8 cellular contexts compared by ENCODE assay signal in genomic region chr19:6464070-6464873, GRCh38. TPM values are rescaled to one million over a fixed set of nuclear protein-coding genes. Genes with fewer than 3 reads are reported as not detected.
A peak's percentile ranks its signal among the peaks of the same experiment; 100 is the strongest.
DNase-seq lines count a peak whose midpoint lies in the region; ATAC-seq, FAIRE-seq and TF ChIP-seq lines count a peak whose summit lies in the region.

TSS of gene CRB3 (plus strand) at chr19:6464271. CDS start at chr19:6464702, 431 bp downstream.

- no peaks in the 10 kb centered on the region for H3K27me3 Mint-ChIP-seq in activated CD8-positive, alpha-beta memory T cell treated with anti-CD3 and anti-CD28 coated beads, Interleukin-2, amount 10 ng/mL, durations not matched to agents 7 days and 5 days

- POLR2A ChIA-PET in HepG2 (lab: Yijun Ruan, JAX) = interaction anchor here (2.3 kb wide), 1 partner anchor 12 kb away, joined by 13 read pairs; no protein-coding TSS in a partner anchor

- peak; percentile 68 for DNase-seq in activated CD8-positive, alpha-beta memory T cell treated with anti-CD3 and anti-CD28 coated beads for 24 hours
- no peak for DNase-seq in activated CD8-positive, alpha-beta memory T cell treated with anti-CD3 and anti-CD28 coated beads, Interleukin-2, amount 10 ng/mL, durations not matched to agents 7 days and 5 days
- peak; percentile 27 for DNase-seq in activated T-helper 9 cell treated with anti-CD3 and anti-CD28 coated beads, Interleukin-2, amount 50 U/mL, for 16 hours (ENCODE audit: low read depth)
- DNase-seq in HepG2 (ENCODE audit: low spot score) (peak; percentile 73), upper lobe of left lung (peak; percentile 94 to 95), KBM-7 (no peak), foreskin melanocyte (no peak)

- TF ChIP-seq RAD21 in HepG2 (CRISPR knock-in tag; IDR thresholded peaks at IDR 0.05) = peak; percentile 32; the same call in 1 of the 2 replicates

- no peak within 1 kb of the TSS for H3K27ac Mint-ChIP-seq in activated CD8-positive, alpha-beta memory T cell treated with anti-CD3 and anti-CD28 coated beads, Interleukin-2, amount 10 ng/mL, durations not matched to agents 7 days and 5 days

- BruUV-seq in HepG2 (replicated peaks; lab: Mats Ljungman, UMichigan) = TSS peak; percentile 35

- TF ChIP-seq EP300 in HepG2 (IDR thresholded peaks at IDR 0.05; ENCODE audit: low read depth in 2 of 2, low read length in 2 of 2) (no peak), HepG2 (CRISPR knock-in tag; IDR thresholded peaks at IDR 0.05; ENCODE audit: borderline replicate concordance) (no peak), upper lobe of left lung (IDR thresholded peaks at IDR 0.05) (no peak)

- no peaks in the 10 kb centered on the region for H3K9me3 Mint-ChIP-seq in activated CD8-positive, alpha-beta memory T cell treated with anti-CD3 and anti-CD28 coated beads, Interleukin-2, amount 10 ng/mL, durations not matched to agents 7 days and 5 days (ENCODE audit: low read depth)

- H3K9me3 ChIP-seq in HepG2 (ENCODE audit: low read length) = no peaks in the 10 kb centered on the region
- H3K9me3 ChIP-seq in upper lobe of left lung = no peaks in the 10 kb centered on the region

- TF ChIP-seq CTCF in HepG2 (CRISPR knock-in tag; IDR thresholded peaks at IDR 0.05) = no peak
- peak in 1 of 6 experiments; percentile 10 for TF ChIP-seq CTCF in upper lobe of left lung (IDR thresholded peaks at IDR 0.05)

- H3K4me2 ChIP-seq in HepG2 (ENCODE audit: low read depth, low read length) = peak within 1 kb of the TSS; percentile 87

- H3K4me3 ChIP-seq in HepG2 (replicated peaks in 1 of 3; ENCODE audit: insufficient read depth in 1 of 3, low read depth in 2 of 3, low read length in 3 of 3) (peak within 1 kb of the TSS; percentile 81 to 91 (median 89)), upper lobe of left lung (peak within 1 kb of the TSS; percentile 34 to 69 (median 52))

- peaks cover 8% of the 10 kb centered on the region for H3K36me3 Mint-ChIP-seq in activated CD8-positive, alpha-beta memory T cell treated with anti-CD3 and anti-CD28 coated beads, Interleukin-2, amount 10 ng/mL, durations not matched to agents 7 days and 5 days

- H3K27ac ChIP-seq in HepG2 (ENCODE audit: extremely low read length, insufficient read depth, low read length) = peak within 1 kb of the TSS; percentile 65
- H3K27ac ChIP-seq in upper lobe of left lung = peak within 1 kb of the TSS; percentile 69 to 88 (median 78)

- peaks cover 9% of the 10 kb centered on the region for H3K4me1 Mint-ChIP-seq in activated CD8-positive, alpha-beta memory T cell treated with anti-CD3 and anti-CD28 coated beads, Interleukin-2, amount 10 ng/mL, durations not matched to agents 7 days and 5 days

- no peak for ATAC-seq in activated CD8-positive, alpha-beta memory T cell treated with anti-CD3 and anti-CD28 coated beads, Interleukin-2, amount 10 ng/mL, durations not matched to agents 7 days and 5 days
- ATAC-seq in HepG2 (peak; percentile 78), upper lobe of left lung (ENCODE audit: low FRiP score in 2 of 2) (peak in 1 of 2 donors; percentile 54), HG03045 (IDR thresholded peaks at IDR 0.05; ENCODE audit: unreplicated experiment) (no peak)

- H4K20me1 ChIP-seq in HepG2 (ENCODE audit: insufficient read depth, low read length) = no peaks in the 10 kb centered on the region

- WGBS in HepG2 (ENCODE audit: low lambda C conversion rate) = 11% methylated on average over 18 of the region's 65 CpGs
- 8 to 11% methylated on average over 25 to 43 of the region's 65 CpGs for whole genome bisulfite sequencing in upper lobe of left lung, 2 donors

- H3K4me3 Mint-ChIP-seq in activated CD8-positive, alpha-beta memory T cell treated with anti-CD3 and anti-CD28 coated beads, Interleukin-2, amount 10 ng/mL, durations not matched to agents 7 days and 5 days = no peak within 1 kb of the TSS

- no peak within 1 kb of the TSS for H2AFZ ChIP-seq in HepG2 (ENCODE audit: low read length)

- peak; percentile 32 for FAIRE-seq in HepG2 (lab: Jason Lieb, UNC)

- peak within 1 kb of the TSS; percentile 85 for H3K9ac ChIP-seq in HepG2 (ENCODE audit: insufficient read depth, low read depth, low read length)

- no peaks in the 10 kb centered on the region for H3K79me2 ChIP-seq in HepG2 (ENCODE audit: insufficient read depth, low read length)

- in situ Hi-C loops in HepG2 (cut with HindIII; ENCODE audit: extremely low pct_ligation_motif_present, low pct_unique_long_range_greater_than_20kb) (no loop called here), KBM-7 (cut with MboI; ENCODE audit: low pct_unique_long_range_greater_than_20kb, low sequenced_read_pairs) (no loop called here)

- TF ChIP-seq POLR2A in HepG2 (IDR thresholded peaks at IDR 0.05; ENCODE audit: insufficient read depth in 1 of 2, low read depth in 2 of 2, low read length in 2 of 2) (peak in 1 of 2 experiments; percentile 81), upper lobe of left lung (IDR thresholded peaks at IDR 0.05) (peak in 3 of 4 donors; percentile 38 to 80 (median 43))

- H3K36me3 ChIP-seq in HepG2 (replicated peaks in 1 of 2; ENCODE audit: control insufficient read depth in 1 of 2, insufficient read depth in 2 of 2, low read length in 2 of 2) = no peaks in the 10 kb centered on the region; a peak in 1 of 5 replicates
- peaks cover 0 to 16% (median 2%) of the 10 kb centered on the region in 4 donors for H3K36me3 ChIP-seq in upper lobe of left lung

- intact Hi-C loops in HepG2 (cut with micrococcal nuclease; ENCODE audit: unreplicated experiment) = no loop called here

- H3K27me3 ChIP-seq in HepG2 (ENCODE audit: control insufficient read depth in 1 of 2, insufficient read depth in 2 of 2, low read length in 2 of 2) (no peaks in the 10 kb centered on the region), upper lobe of left lung (peaks cover 0 to 13% (median 4%) of the 10 kb centered on the region in 4 donors)

- H3K4me1 ChIP-seq in HepG2 (ENCODE audit: insufficient read depth, low read length) = peaks cover 9% of the 10 kb centered on the region
- peaks cover 0 to 15% (median 5%) of the 10 kb centered on the region in 4 donors for H3K4me1 ChIP-seq in upper lobe of left lung

- CTCF ChIA-PET in activated CD8-positive, alpha-beta memory T cell treated with anti-CD3 and anti-CD28 coated beads, Interleukin-2, amount 10 ng/mL, durations not matched to agents 7 days and 5 days (lab: Charles Lee) = no interaction called here
- CTCF ChIA-PET in HepG2 (lab: Yijun Ruan, JAX; ENCODE audit: low intra/inter-chr PET ratio, low total read pairs) = no interaction called here

TF ChIP-seq in HepG2, 621 proteins besides CTCF, POLR2A, EP300 and RAD21 (continues in another document):
- TF ChIP-seq ZNF569 (CRISPR knock-in tag; IDR thresholded peaks at IDR 0.05; ENCODE audit: borderline replicate concordance) (0 out of 2 replicates have a peak, but pooled peaks have one; percentile 55), ZNF572 (CRISPR knock-in tag; IDR thresholded peaks at IDR 0.05) (0 out of 2 replicates have a peak, but pooled peaks have one; percentile 72), PLSCR1 (CRISPR knock-in tag; IDR thresholded peaks at IDR 0.05; ENCODE audit: borderline replicate concordance) (no peak), PAF1 (CRISPR knock-in tag; IDR thresholded peaks at IDR 0.05) (no peak), CHD4 (IDR thresholded peaks at IDR 0.05; ENCODE audit: borderline replicate concordance, low read length) (0 out of 2 replicates have a peak, but pooled peaks have one; percentile 26), ATRX (CRISPR knock-in tag; IDR thresholded peaks at IDR 0.05; ENCODE audit: borderline replicate concordance) (no peak), HNRNPH1 (optimal IDR thresholded peaks at IDR 0.05; ENCODE audit: low read depth, low read length) (peak; percentile 68), PHF8 (CRISPR knock-in tag; IDR thresholded peaks at IDR 0.05) (peak; percentile 89), KDM5A (IDR thresholded peaks at IDR 0.05; ENCODE audit: borderline replicate concordance, low read length) (no peak), FOXC1 (CRISPR knock-in tag; IDR thresholded peaks at IDR 0.05; ENCODE audit: borderline replicate concordance) (peak; percentile 76; the same call in 1 of the 2 replicates), SATB2 (CRISPR knock-in tag; IDR thresholded peaks at IDR 0.05) (no peak), HNF4A (CRISPR knock-in tag; IDR thresholded peaks at IDR 0.05) (peak; percentile 33; the same call in 1 of the 2 replicates)

RNA-seq across cellular contexts. Expression of gene CRB3, which starts in this region (rescaled TPM):
- total RNA-seq in activated CD8-positive, alpha-beta memory T cell treated with anti-CD3 and anti-CD28 coated beads, Interleukin-2, amount 10 ng/mL, durations not matched to agents 7 days and 5 days = under 1 TPM; 0.45 to 0.55 TPM
- 21.9 and 25.6 TPM in 2 replicates for total RNA-seq in HepG2 (2016; rRNA removed; fragmentation: Illumina TruSeq; extraction: Trizol)
- 34.9 and 45.5 TPM in 2 replicates for total RNA-seq in HepG2 (2016; cell fraction: cytosol; rRNA removed; fragmentation: Illumina TruSeq; extraction: Trizol; ENCODE audit: low read depth)
- 20.4 and 26.4 TPM in 2 replicates for total RNA-seq in HepG2 (2016; cell fraction: insoluble cytoplasmic fraction; rRNA removed; fragmentation: Illumina TruSeq; extraction: Trizol)
- total RNA-seq in HepG2 (2016; cell fraction: membrane; rRNA removed; fragmentation: Illumina TruSeq; extraction: Trizol) = 39.1 and 47.5 TPM in 2 replicates
- total RNA-seq in HepG2 (2016; cell fraction: nucleus; rRNA removed; fragmentation: Illumina TruSeq; extraction: Trizol) = 16.4 and 16.8 TPM in 2 replicates
- 10.6 and 12.5 TPM in 2 replicates for polyA plus RNA-seq in HepG2 (2011; rRNA removed)
- 13.5 and 23.8 TPM in 2 replicates for polyA plus RNA-seq in HepG2 (2011; cell fraction: cytosol; rRNA removed)
- 15.9 and 16.5 TPM in 2 replicates for polyA plus RNA-seq in HepG2 (2011; cell fraction: nucleus; rRNA removed)
- polyA plus RNA-seq in HepG2 (2012) = 5.0 and 7.1 TPM in 2 replicates
- polyA plus RNA-seq in HepG2 (2016; cell fraction: cytosol; fragmentation: Illumina TruSeq; extraction: Trizol; ENCODE audit: low read depth) = 39.3 and 47.3 TPM in 2 replicates
- polyA plus RNA-seq in HepG2 (2016; cell fraction: insoluble cytoplasmic fraction; fragmentation: Illumina TruSeq; extraction: Trizol; ENCODE audit: low read depth) = 17.8 and 19.5 TPM in 2 replicates
- polyA plus RNA-seq in HepG2 (2016; cell fraction: membrane; fragmentation: Illumina TruSeq; extraction: Trizol; ENCODE audit: low read depth) = 32.7 and 32.9 TPM in 2 replicates
- polyA plus RNA-seq in HepG2 (2016; cell fraction: nucleus; fragmentation: Illumina TruSeq; extraction: Trizol; ENCODE audit: insufficient read depth, low read depth) = 21.1 and 24.5 TPM in 2 replicates
- polyA minus RNA-seq in HepG2 (2011; rRNA and poly(A)+ RNA removed; ENCODE audit: low replicate concordance) = 4.1 and 21.4 TPM in 2 replicates
- polyA minus RNA-seq in HepG2 (2011; cell fraction: cytosol; rRNA and poly(A)+ RNA removed) = 6.7 and 8.7 TPM in 2 replicates
- polyA minus RNA-seq in HepG2 (2011; cell fraction: nucleus; rRNA and poly(A)+ RNA removed) = 3.2 and 4.1 TPM in 2 replicates
- 100 to 1,000 TPM in 1 of 6 donors, 10 to 100 TPM in 5; 51.1 to 120 (median 74.1) TPM for total RNA-seq in upper lobe of left lung

Comparison
In these comparisons a context has a peak if more than half of its experiments do, and no peak if none do; other contexts are left out.
1. RNA of gene CRB3 (total RNA-seq): 51.1 to 120 TPM in upper lobe of left lung and 16.4 to 47.5 TPM in HepG2; 0.45 to 0.55 TPM in activated CD8-positive, alpha-beta memory T cell treated with anti-CD3 and anti-CD28 coated beads, Interleukin-2, amount 10 ng/mL, durations not matched to agents 7 days and 5 days; every median in the first group is over 10 times any median in the second.
2. DNase-seq: peak in activated CD8-positive, alpha-beta memory T cell treated with anti-CD3 and anti-CD28 coated beads for 24 hours (single experiment), activated T-helper 9 cell treated with anti-CD3 and anti-CD28 coated beads, Interleukin-2, amount 50 U/mL, for 16 hours (single experiment), HepG2 (single experiment) and upper lobe of left lung (2 of 2); none in activated CD8-positive, alpha-beta memory T cell treated with anti-CD3 and anti-CD28 coated beads, Interleukin-2, amount 10 ng/mL, durations not matched to agents 7 days and 5 days (single experiment), KBM-7 (single experiment) and foreskin melanocyte (single experiment).